ENCODE assay signal across 9 cellular contexts in genomic region chr6:25404693-25405169, GRCh38.
DNase-seq lines count a peak whose midpoint lies in the region; ATAC-seq and TF ChIP-seq lines count a peak whose summit lies in the region.
"Had no signal": no experiment of that assay in that cellular context is flagged by ENCODE, and none has a peak within 500 bp of the region (broad histone marks: within the 10 kb centered on the region; RNA-seq: fewer than 3 reads in every experiment).

No MANE protein-coding gene starts in this region.

- H3K4me2 ChIP-seq in DND-41 (ENCODE audit: insufficient read depth, low read length) = peak overlapping the region; percentile 57

- peak overlapping the region; percentile 64; the same call in 1 of the 2 replicates for H2AFZ ChIP-seq in DND-41 (ENCODE audit: low read depth, low read length)
- H2AFZ ChIP-seq: parathyroid adenoma had no signal

- peaks cover 7% of the 10 kb centered on the region for H3K27me3 ChIP-seq in DND-41 (ENCODE audit: insufficient read depth, low read length, poor library complexity)
- H3K27me3 ChIP-seq in muscle layer of duodenum (ENCODE audit: low read depth, low read length) = no peaks in the 10 kb centered on the region
- H3K27me3 ChIP-seq in HAP-1 (ENCODE audit: low read depth) = no peaks in the 10 kb centered on the region

- DNase-seq in DND-41 (peak; percentile 41), activated T-cell treated with anti-CD3 and anti-CD28 coated beads for 4 hours (peak; percentile 15), OCI-M2 (lab: John Stamatoyannopoulos, UW; ENCODE audit: unreplicated experiment) (no peak), HAP-1 (ENCODE audit: low spot score in 2 of 2) (no peak), D341Med (ENCODE audit: low spot score) (no peak)

- H3K9me3 ChIP-seq in DND-41 (ENCODE audit: insufficient read depth, low read length, severe bottlenecking) = no peaks in the 10 kb centered on the region
- no peaks in the 10 kb centered on the region for H3K9me3 ChIP-seq in muscle layer of duodenum (ENCODE audit: control insufficient read depth in 1 of 2, low read length in 2 of 2)
- H3K9me3 ChIP-seq in HAP-1 = no peaks in the 10 kb centered on the region

- peak overlapping the region in 1 of 2 experiments; percentile 35; a peak in 2 of 4 replicates for H3K4me3 ChIP-seq in DND-41 (ENCODE audit: low read depth in 1 of 2, low read length in 2 of 2)
- peak overlapping the region in 1 of 2 donors; percentile 1 for H3K4me3 ChIP-seq in muscle layer of duodenum (ENCODE audit: low read depth in 1 of 2, low read length in 2 of 2)
- H3K4me3 ChIP-seq in HAP-1 = no peak overlapping the region

- no peak for TF ChIP-seq CTCF in DND-41 (IDR thresholded peaks at IDR 0.05; ENCODE audit: borderline replicate concordance, extremely low read depth, low read length, poor library complexity, severe bottlenecking)

- in situ Hi-C loops in HAP-1 (cut with MboI; ENCODE audit: low sequenced_read_pairs) = no loop called here

- H3K4me1 ChIP-seq in DND-41 (ENCODE audit: insufficient read depth, low read length) (peaks cover 20% of the 10 kb centered on the region), muscle layer of duodenum (ENCODE audit: control insufficient read depth in 1 of 2, insufficient read depth in 2 of 2, low read length in 2 of 2) (peaks cover 6 to 11% of the 10 kb centered on the region in 2 donors), HAP-1 (no peaks in the 10 kb centered on the region)
- H3K4me1 ChIP-seq: parathyroid adenoma had no signal

- H3K36me3 ChIP-seq in DND-41 (ENCODE audit: insufficient read depth, low read length) (no peaks in the 10 kb centered on the region), muscle layer of duodenum (ENCODE audit: control insufficient read depth in 1 of 2, insufficient read depth in 2 of 2, low read length in 2 of 2) (no peaks in the 10 kb centered on the region), HAP-1 (replicated peaks) (no peaks in the 10 kb centered on the region)

- H3K9ac ChIP-seq in DND-41 (ENCODE audit: low read depth, low read length) = peak overlapping the region; percentile 6; the same call in 1 of the 2 replicates
- H3K9ac ChIP-seq: parathyroid adenoma had no signal

- ATAC-seq in DND-41 (ENCODE audit: insufficient read depth, low read depth) = peak; percentile 86
- peak; percentile 96 for ATAC-seq in GM21390 (IDR thresholded peaks at IDR 0.05; ENCODE audit: unreplicated experiment)
- ATAC-seq in HG03571 (IDR thresholded peaks at IDR 0.05; ENCODE audit: unreplicated experiment) = peak; percentile 95

- H4K20me1 ChIP-seq in DND-41 (ENCODE audit: insufficient read depth, low read length) = no peaks in the 10 kb centered on the region

- H3K27ac ChIP-seq in DND-41 (ENCODE audit: low read length) (peak overlapping the region; percentile 55; the same call in 1 of the 2 replicates), muscle layer of duodenum (ENCODE audit: low read length) (peak overlapping the region; percentile 22)
- H3K27ac ChIP-seq: parathyroid adenoma had no signal

- H3K79me2 ChIP-seq in DND-41 (ENCODE audit: insufficient read depth, low read length) = no peaks in the 10 kb centered on the region
- H3K79me2 ChIP-seq: parathyroid adenoma had no signal

Comparison
In these comparisons a context has a peak if more than half of its experiments do, and no peak if none do; other contexts are left out.
1. DNase-seq: peak in DND-41 (single experiment) and activated T-cell treated with anti-CD3 and anti-CD28 coated beads for 4 hours (single experiment); none in OCI-M2 (single experiment), HAP-1 (0 of 2) and D341Med (single experiment).
2. Peak in every context shown above with its lines, with median percentiles within 50 percentile points of each other: ATAC-seq.